Comparison of ENCODE assay signal across 23 cellular contexts in genomic region chr1:244111008-244111407, GRCh38.
"Had no signal": no experiment of that assay in that cellular context is flagged by ENCODE, and none has a peak within 500 bp of the region (broad histone marks: within the 10 kb centered on the region; RNA-seq: fewer than 3 reads in every experiment).

No MANE protein-coding gene starts in this region.

- H3K4me1 Mint-ChIP-seq: activated T-helper 17 cell treated with anti-CD3 and anti-CD28 coated beads, Interleukin-2, amount 50 U/mL, for 72 hours; immature natural killer cell had no signal

- H3K4me3 Mint-ChIP-seq: activated T-helper 17 cell treated with anti-CD3 and anti-CD28 coated beads, Interleukin-2, amount 50 U/mL, for 72 hours; effector memory CD8-positive, alpha-beta T cell; immature natural killer cell; nephron progenitor cell had no signal

- H3K4me2 ChIP-seq: hepatocyte, smooth muscle cell had no signal

- H3K9me3 ChIP-seq: left ventricle myocardium inferior, sigmoid colon, upper lobe of right lung had no signal

- H3K36me3 Mint-ChIP-seq: activated naive CD4-positive, alpha-beta T cell treated with anti-CD3 and anti-CD28 coated beads, Interleukin-2, amount 50 U/mL, for 72 hours; immature natural killer cell had no signal

- H3K27me3 ChIP-seq: brain microvascular endothelial cell, hepatocyte, sigmoid colon, upper lobe of right lung had no signal

- H3K4me3 ChIP-seq: dorsolateral prefrontal cortex, hepatocyte, left ventricle myocardium inferior, sigmoid colon, smooth muscle cell, upper lobe of right lung had no signal

- H3K27ac ChIP-seq: brain microvascular endothelial cell, dorsolateral prefrontal cortex, hepatocyte, left ventricle myocardium inferior, sigmoid colon, upper lobe of right lung had no signal

- H3K4me1 ChIP-seq: left ventricle myocardium inferior, sigmoid colon, upper lobe of right lung had no signal

- DNase-seq: activated T-cell treated with anti-CD3 and anti-CD28 coated beads, Interleukin-2, amount 50 U/mL, for 1 hour; aorta; brain microvascular endothelial cell; central memory CD4-positive, alpha-beta T cell; dorsolateral prefrontal cortex; effector memory CD8-positive, alpha-beta T cell; foreskin melanocyte; glutamatergic neuron; immature natural killer cell; left ventricle myocardium inferior; nephron progenitor cell; sigmoid colon; stimulated activated CD4-positive, alpha-beta T cell treated with anti-CD3 and anti-CD28 coated beads, Interleukin-15, amount 100 ng/mL, for 24 hours; stimulated activated CD4-positive, alpha-beta T cell treated with anti-CD3 and anti-CD28 coated beads, Interleukin-2, amount 100 ng/mL, for 48 hours; stimulated activated CD8-positive, alpha-beta memory T cell treated with anti-CD3 and anti-CD28 coated beads, Interleukin-4, amount 100 ng/mL, for 48 hours; stimulated activated naive CD4-positive, alpha-beta T cell; T-helper 9 cell; upper lobe of right lung had no signal

- H3K36me3 ChIP-seq: brain microvascular endothelial cell, left ventricle myocardium inferior, sigmoid colon, upper lobe of right lung had no signal

- H3K9me3 Mint-ChIP-seq: activated naive CD4-positive, alpha-beta T cell treated with anti-CD3 and anti-CD28 coated beads, Interleukin-2, amount 50 U/mL, for 72 hours; activated T-helper 17 cell treated with anti-CD3 and anti-CD28 coated beads, Interleukin-2, amount 50 U/mL, for 72 hours; effector memory CD8-positive, alpha-beta T cell; immature natural killer cell; nephron progenitor cell had no signal

- ATAC-seq: activated naive CD4-positive, alpha-beta T cell treated with anti-CD3 and anti-CD28 coated beads, Interleukin-2, amount 50 U/mL, for 72 hours; activated T-helper 17 cell treated with anti-CD3 and anti-CD28 coated beads, Interleukin-2, amount 50 U/mL, for 72 hours; effector memory CD8-positive, alpha-beta T cell; esophagus mucosa; upper lobe of right lung had no signal

- H3K27ac Mint-ChIP-seq: activated naive CD4-positive, alpha-beta T cell treated with anti-CD3 and anti-CD28 coated beads, Interleukin-2, amount 50 U/mL, for 72 hours; activated T-helper 17 cell treated with anti-CD3 and anti-CD28 coated beads, Interleukin-2, amount 50 U/mL, for 72 hours; effector memory CD8-positive, alpha-beta T cell; immature natural killer cell; nephron progenitor cell had no signal
